ENCODE assay signal across 8 cellular contexts in the genomic region with DNA sequence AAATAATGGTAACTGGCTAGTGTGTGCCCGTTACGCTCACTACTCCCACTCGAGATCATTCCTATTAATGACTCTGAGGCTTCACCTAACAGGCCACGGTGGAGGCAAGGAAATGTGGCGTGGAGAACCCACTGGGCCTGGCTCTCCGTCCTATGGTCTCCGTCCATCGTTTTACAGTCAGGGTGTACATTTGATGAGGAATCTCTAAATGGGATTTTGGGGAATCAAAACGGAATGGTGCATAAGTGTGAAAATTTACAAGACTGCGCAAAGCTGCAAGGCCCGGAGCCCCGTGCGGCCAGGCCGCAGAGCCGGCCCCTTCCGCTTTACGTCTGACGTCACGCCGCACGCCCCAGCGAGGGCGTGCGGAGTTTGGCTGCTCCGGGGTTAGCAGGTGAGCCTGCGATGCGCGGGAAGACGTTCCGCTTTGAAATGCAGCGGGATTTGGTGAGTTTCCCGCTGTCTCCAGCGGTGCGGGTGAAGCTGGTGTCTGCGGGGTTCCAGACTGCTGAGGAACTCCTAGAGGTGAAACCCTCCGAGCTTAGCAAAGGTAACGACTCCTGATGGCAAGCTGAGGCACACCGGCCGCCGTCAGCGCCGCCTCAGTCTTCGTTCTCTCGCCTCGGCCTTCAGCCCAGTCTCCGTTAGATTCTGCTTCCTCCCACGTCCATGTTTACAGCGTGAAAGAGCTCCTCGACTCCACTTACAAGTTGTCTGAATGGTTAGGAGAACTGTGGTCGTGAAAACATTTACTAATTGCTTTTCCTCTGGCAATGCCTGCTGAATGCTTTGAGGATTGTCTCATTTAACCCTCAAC. TPM values are rescaled to one million over a fixed set of nuclear protein-coding genes. Genes with fewer than 3 reads are reported as not detected.
DNase-seq lines count a peak whose midpoint lies in the region; ATAC-seq and TF ChIP-seq lines count a peak whose summit lies in the region.

Gene RAD51C (plus strand): TSS at position 364 of the 817 bp plus-strand sequence. CDS start 42 bp downstream, at position 406.

- H3K4me3 ChIP-seq in GM23338: peak within 1 kb of the TSS; percentile 51
- H3K4me3 ChIP-seq in LNCaP clone FGC (ENCODE audit: low read depth, low read length): peak within 1 kb of the TSS; percentile 82
- H3K4me3 ChIP-seq in fibroblast of the aortic adventitia (ENCODE audit: low read depth, low read length): peak within 1 kb of the TSS; percentile 87

- H4K20me1 ChIP-seq in GM23338 (replicated peaks; ENCODE audit: insufficient read depth): no peaks in the 10 kb centered on the region

- H3K4me1 ChIP-seq in GM23338 (ENCODE audit: insufficient read depth): peaks cover 3% of the 10 kb centered on the region; the same call in 1 of the 2 replicates

- H3K4me3 Mint-ChIP-seq in GM23338 (peak within 1 kb of the TSS; percentile 72), nephron (peak within 1 kb of the TSS; percentile 84 to 94 (median 89))

- H3K36me3 ChIP-seq in GM23338 (ENCODE audit: insufficient read depth): no peaks in the 10 kb centered on the region

- H3K4me1 Mint-ChIP-seq in GM23338 (peaks cover 7% of the 10 kb centered on the region), nephron (peaks cover 19% of the 10 kb centered on the region)

- H3K27ac ChIP-seq in GM23338 (ENCODE audit: low read depth): peak within 1 kb of the TSS; percentile 30; the same call in 1 of the 2 replicates

- H3K4me2 ChIP-seq in GM23338: peak within 1 kb of the TSS; percentile 81

- H3K27me3 ChIP-seq in GM23338 (ENCODE audit: insufficient read depth): no peaks in the 10 kb centered on the region

- peak; percentile 86 for DNase-seq in EL
- DNase-seq in GM23338 (ENCODE audit: low spot score): peak; percentile 84
- DNase-seq in LNCaP clone FGC (ENCODE audit: low read depth): peak; percentile 80
- DNase-seq in activated effector memory CD4-positive, alpha-beta T cell treated with Interleukin-2 at 50 U/mL for 16 hours: peak; percentile 84
- peak; percentile 77 for DNase-seq in fibroblast of the aortic adventitia (ENCODE audit: low read depth)
- peak; percentile 92 for DNase-seq in stimulated activated naive CD8-positive, alpha-beta T cell treated with anti-CD3 and anti-CD28 coated beads, Interleukin-15, Interleukin-2, amounts not matched to agents 100 U/mL and 50 U/mL, for 24 hours

- peaks cover 6% of the 10 kb centered on the region for H3K27me3 Mint-ChIP-seq in GM23338 (ENCODE audit: insufficient read depth, low read depth, poor library complexity)
- H3K27me3 Mint-ChIP-seq in nephron (ENCODE audit: low read depth): no peaks in the 10 kb centered on the region

- no peaks in the 10 kb centered on the region for H3K9me2 ChIP-seq in GM23338 (ENCODE audit: insufficient read depth)

- H2AFZ ChIP-seq in GM23338: peak within 1 kb of the TSS; percentile 100

- no peaks in the 10 kb centered on the region for H3K79me2 ChIP-seq in GM23338 (replicated peaks; ENCODE audit: insufficient read depth)

- peak; percentile 85 for TF ChIP-seq POLR2A in Raji (IDR thresholded peaks at IDR 0.05; ENCODE audit: insufficient read depth, low read depth, low read length)

- H3K36me3 Mint-ChIP-seq in GM23338 (ENCODE audit: low read depth): no peaks in the 10 kb centered on the region; the same call in 2 of the 3 replicates
- H3K36me3 Mint-ChIP-seq in nephron (ENCODE audit: low read depth): no peaks in the 10 kb centered on the region

- H3K27ac Mint-ChIP-seq in GM23338: peak within 1 kb of the TSS; percentile 57; the same call in 1 of the 2 replicates
- peak within 1 kb of the TSS; percentile 85 to 95 (median 86) for H3K27ac Mint-ChIP-seq in nephron

- 0 out of 2 replicates have a peak, but pooled peaks cover 3% of the 10 kb centered on the region for H3F3A ChIP-seq in GM23338 (replicated peaks; ENCODE audit: low read depth)

- TF ChIP-seq CTCF in GM23338 (conservative IDR thresholded peaks at IDR 0.05; ENCODE audit: low read depth in 2 of 2): no peak
- no peak for TF ChIP-seq CTCF in LNCaP clone FGC (IDR thresholded peaks at IDR 0.05; ENCODE audit: control insufficient read depth, extremely low read depth, insufficient read depth)
- TF ChIP-seq CTCF in fibroblast of the aortic adventitia (IDR thresholded peaks at IDR 0.05; ENCODE audit: insufficient read depth, low read length): peak; percentile 4
- TF ChIP-seq CTCF in nephron (IDR thresholded peaks at IDR 0.05; ENCODE audit: unreplicated experiment in 3 of 3): no peak

- H3K9me3 Mint-ChIP-seq in GM23338 (no peaks in the 10 kb centered on the region), nephron (no peaks in the 10 kb centered on the region)

- peak; percentile 94 for ATAC-seq in GM23338
- ATAC-seq in stimulated activated naive CD8-positive, alpha-beta T cell treated with anti-CD3 and anti-CD28 coated beads, Interleukin-15, Interleukin-2, amounts not matched to agents 100 U/mL and 50 U/mL, for 24 hours: peak; percentile 99

TF ChIP-seq in GM23338, 12 proteins besides CTCF, POLR2A, EP300 and RAD21:
- TF ChIP-seq POLR2AphosphoS5 (IDR thresholded peaks at IDR 0.05; ENCODE audit: low read depth) (peak; percentile 64), STAT1 (IDR thresholded peaks at IDR 0.05; ENCODE audit: unreplicated experiment) (no peak), EZH2phosphoT487 (IDR thresholded peaks at IDR 0.05; ENCODE audit: unreplicated experiment) (no peak), CREB1 (CRISPR knock-in tag; IDR thresholded peaks at IDR 0.05; ENCODE audit: low read depth) (peak; percentile 91)

RNA-seq across cellular contexts. Expression of gene RAD51C, which starts in this region (rescaled TPM):
- 9.3 and 19.6 TPM in 2 replicates for total RNA-seq in GM23338 (2014; rRNA removed; shearing (Covaris generic))
- 25.5 and 33.6 TPM in 2 replicates for polyA plus RNA-seq in GM23338 (2016; fragmentation: Nextera tagmentation; extraction: Ambion mirVana)
- total RNA-seq in fibroblast of the aortic adventitia (ENCODE audit: low replicate concordance): 4.3 and 35.2 TPM in 2 replicates

Comparison
In these comparisons a context has a peak if more than half of its experiments do, and no peak if none do; other contexts are left out.
1. Peak in every context shown above with its lines: DNase-seq, ATAC-seq, H3K4me3 ChIP-seq and H3K27ac ChIP-seq.